ENCODE assay signal across 13 cellular contexts in genomic region chr6:125612400-125612846, GRCh38.
DNase-seq lines count a peak whose midpoint lies in the region; ATAC-seq and TF ChIP-seq lines count a peak whose summit lies in the region.
"Had no signal": no experiment of that assay in that cellular context is flagged by ENCODE, and none has a peak within 500 bp of the region (broad histone marks: within the 10 kb centered on the region; RNA-seq: fewer than 3 reads in every experiment).

No MANE protein-coding gene starts in this region.

- H3K36me3 ChIP-seq in osteoblast (ENCODE audit: insufficient read depth, low read length) (no peaks in the 10 kb centered on the region), transverse colon (no peaks in the 10 kb centered on the region)

- H3K27ac ChIP-seq in dorsolateral prefrontal cortex (peak overlapping the region in 44 of 59 donors; percentile 10 to 80 (median 59)), osteoblast (ENCODE audit: low read depth, low read length) (no peak overlapping the region), transverse colon (no peak overlapping the region)
- H3K27ac ChIP-seq: C4-2B had no signal

- POLR2A ChIA-PET in HEK293T (lab: Yijun Ruan, JAX): interaction anchor here (1.1 kb wide), 1 partner anchor 10 kb away, joined by 3 read pairs; no protein-coding TSS in a partner anchor

- peaks cover 12% of the 10 kb centered on the region for H3K4me1 ChIP-seq in osteoblast (ENCODE audit: insufficient read depth, low read length)
- peaks cover 0 to 9% (median 0%) of the 10 kb centered on the region in 4 donors for H3K4me1 ChIP-seq in transverse colon

- no peak overlapping the region for H3K4me3 Mint-ChIP-seq in natural killer cell treated with Interleukin-12 subunit alpha and Interleukin-12 subunit beta and Interleukin-15 and Interleukin-18, amount 100 ng/mL, for 72 hours
- H3K4me3 Mint-ChIP-seq: activated CD4-positive, alpha-beta T cell treated with anti-CD3 and anti-CD28 coated beads for 36 hours; activated T-cell treated with anti-CD3 and anti-CD28 coated beads, Interleukin-2, amount 50 U/mL, for 72 hours; stimulated activated naive CD8-positive, alpha-beta T cell treated with anti-CD3 and anti-CD28 coated beads, Interleukin-15, Interleukin-2, amounts not matched to agents 100 ng/mL and 50 ng/mL, for 24 hours had no signal

- H3K36me3 Mint-ChIP-seq in natural killer cell treated with Interleukin-12 subunit alpha and Interleukin-12 subunit beta and Interleukin-15 and Interleukin-18, amount 100 ng/mL, for 72 hours: no peaks in the 10 kb centered on the region

- no peaks in the 10 kb centered on the region for H3K9me3 ChIP-seq in osteoblast (ENCODE audit: low read depth, low read length)
- no peaks in the 10 kb centered on the region for H3K9me3 ChIP-seq in transverse colon

- ATAC-seq in GM19452 (IDR thresholded peaks at IDR 0.05; ENCODE audit: unreplicated experiment): no peak
- no peak for ATAC-seq in natural killer cell treated with Interleukin-12 subunit alpha and Interleukin-12 subunit beta and Interleukin-15 and Interleukin-18, amount 100 ng/mL, for 72 hours
- ATAC-seq in HG02852 (IDR thresholded peaks at IDR 0.05; ENCODE audit: unreplicated experiment): no peak
- ATAC-seq: activated CD4-positive, alpha-beta T cell treated with anti-CD3 and anti-CD28 coated beads for 36 hours; activated T-cell treated with anti-CD3 and anti-CD28 coated beads, Interleukin-2, amount 50 U/mL, for 72 hours had no signal

- DNase-seq in HEK293T (ENCODE audit: extremely low spot score) (no peak), NCI-H69 (lab: John Stamatoyannopoulos, UW) (peak; percentile 78), dorsolateral prefrontal cortex (no peak), osteoblast (ENCODE audit: insufficient read length, low spot score, missing footprints) (no peak), transverse colon (no peak)
- DNase-seq in natural killer cell treated with Interleukin-12 subunit alpha and Interleukin-12 subunit beta and Interleukin-15 and Interleukin-18, amount 100 ng/mL, for 72 hours (ENCODE audit: low spot score): no peak
- DNase-seq: activated CD4-positive, alpha-beta T cell treated with anti-CD3 and anti-CD28 coated beads for 36 hours; activated T-cell treated with anti-CD3 and anti-CD28 coated beads, Interleukin-2, amount 50 U/mL, for 72 hours; kidney had no signal

- CTCF ChIA-PET in HEK293T (lab: Yijun Ruan, JAX): interaction anchor here (0.6 kb wide), 1 partner anchor 29 kb away, joined by 3 read pairs; no protein-coding TSS in a partner anchor

- TF ChIP-seq EP300 in transverse colon (IDR thresholded peaks at IDR 0.05; ENCODE audit: low read depth): no peak

- TF ChIP-seq POLR2A in transverse colon (IDR thresholded peaks at IDR 0.05): no peak

- no peaks in the 10 kb centered on the region for H3K4me1 Mint-ChIP-seq in natural killer cell treated with Interleukin-12 subunit alpha and Interleukin-12 subunit beta and Interleukin-15 and Interleukin-18, amount 100 ng/mL, for 72 hours (ENCODE audit: low read depth in 2 of 2)
- H3K4me1 Mint-ChIP-seq: activated CD4-positive, alpha-beta T cell treated with anti-CD3 and anti-CD28 coated beads for 36 hours had no signal

- no peak overlapping the region for H3K27ac Mint-ChIP-seq in natural killer cell treated with Interleukin-12 subunit alpha and Interleukin-12 subunit beta and Interleukin-15 and Interleukin-18, amount 100 ng/mL, for 72 hours
- H3K27ac Mint-ChIP-seq: activated CD4-positive, alpha-beta T cell treated with anti-CD3 and anti-CD28 coated beads for 36 hours; activated T-cell treated with anti-CD3 and anti-CD28 coated beads, Interleukin-2, amount 50 U/mL, for 72 hours; stimulated activated naive CD8-positive, alpha-beta T cell treated with anti-CD3 and anti-CD28 coated beads, Interleukin-15, Interleukin-2, amounts not matched to agents 100 ng/mL and 50 ng/mL, for 24 hours had no signal

- intact Hi-C loops in dorsolateral prefrontal cortex (cut with DNase I) (no loop called here), transverse colon (cut with DNase I; ENCODE audit: low total_unique reads) (loop anchor here (1.0 kb wide), 1 partner anchor 22 kb away; no protein-coding TSS in a partner anchor)

- 30 to 33% methylated on average over 3 of the region's 3 CpGs for WGBS in transverse colon (ENCODE audit: low coverage in 1 of 2), 2 donors

- H3K27me3 Mint-ChIP-seq in natural killer cell treated with Interleukin-12 subunit alpha and Interleukin-12 subunit beta and Interleukin-15 and Interleukin-18, amount 100 ng/mL, for 72 hours: peaks cover 7 to 34% of the 10 kb centered on the region in 2 donors

- peak overlapping the region; percentile 81 for H2AFZ ChIP-seq in osteoblast (ENCODE audit: low read length)

- no peaks in the 10 kb centered on the region for H3K9me3 Mint-ChIP-seq in natural killer cell treated with Interleukin-12 subunit alpha and Interleukin-12 subunit beta and Interleukin-15 and Interleukin-18, amount 100 ng/mL, for 72 hours
- H3K9me3 Mint-ChIP-seq: activated T-cell treated with anti-CD3 and anti-CD28 coated beads, Interleukin-2, amount 50 U/mL, for 72 hours; stimulated activated naive CD8-positive, alpha-beta T cell treated with anti-CD3 and anti-CD28 coated beads, Interleukin-15, Interleukin-2, amounts not matched to agents 100 ng/mL and 50 ng/mL, for 24 hours had no signal

- TF ChIP-seq CTCF in dorsolateral prefrontal cortex (IDR thresholded peaks at IDR 0.05 in 54 of 56, conservative IDR thresholded peaks at IDR 0.05 in 2 of 56; ENCODE audit: low read depth in 1 of 56, partially characterized antibody in 56 of 56): no peak
- no peak for TF ChIP-seq CTCF in osteoblast (IDR thresholded peaks at IDR 0.05; ENCODE audit: extremely low read depth, low read depth, low read length)
- TF ChIP-seq CTCF in transverse colon (IDR thresholded peaks at IDR 0.05): no peak

- H4K20me1 ChIP-seq in osteoblast (ENCODE audit: insufficient read depth, low read length): no peaks in the 10 kb centered on the region

- in situ Hi-C loops in transverse colon (cut with MboI; ENCODE audit: low pct_ligation_motif_present in 1 of 4, low pct_unique_long_range_greater_than_20kb in 1 of 4, low sequenced_read_pairs in 3 of 4): no loop called here

- H3K27me3 ChIP-seq in dorsolateral prefrontal cortex: no peaks in the 10 kb centered on the region
- H3K27me3 ChIP-seq in osteoblast (ENCODE audit: insufficient read depth, low read length): no peaks in the 10 kb centered on the region
- H3K27me3 ChIP-seq in transverse colon: no peaks in the 10 kb centered on the region

- peak overlapping the region; percentile 83 for H3K4me2 ChIP-seq in osteoblast (ENCODE audit: insufficient read depth, low read length)

- H3K79me2 ChIP-seq in osteoblast (ENCODE audit: insufficient read depth, low read length): no peaks in the 10 kb centered on the region

- peak overlapping the region in 49 of 59 donors; percentile 18 to 65 (median 42) for H3K4me3 ChIP-seq in dorsolateral prefrontal cortex
- H3K4me3 ChIP-seq in osteoblast (ENCODE audit: insufficient read depth, low read length): peak overlapping the region; percentile 54
- H3K4me3 ChIP-seq in transverse colon: no peak overlapping the region

TF ChIP-seq in HEK293T, 16 proteins besides CTCF, POLR2A, EP300 and RAD21:
- no peak for TF ChIP-seq FOXM1 (IDR thresholded peaks at IDR 0.05; ENCODE audit: borderline replicate concordance)
- TF ChIP-seq SP1 (IDR thresholded peaks at IDR 0.05): no peak
- TF ChIP-seq LEF1 (IDR thresholded peaks at IDR 0.05; ENCODE audit: borderline replicate concordance): no peak
- TF ChIP-seq FOXK2 (IDR thresholded peaks at IDR 0.05): 0 out of 2 replicates have a peak, but pooled peaks have one; percentile 10
- TF ChIP-seq ELF4 (IDR thresholded peaks at IDR 0.05): no peak

Comparison
In these comparisons a context has a peak if more than half of its experiments do, and no peak if none do; other contexts are left out.
1. H3K27ac ChIP-seq: peak in dorsolateral prefrontal cortex (44 of 59); none in osteoblast (single experiment) and transverse colon (0 of 4).
2. H3K4me3 ChIP-seq: peak in dorsolateral prefrontal cortex (49 of 59) and osteoblast (single experiment); none in transverse colon (0 of 4).